In genomic region chr17:82736511-82737185, GRCh38 we compare ENCODE assay signal across 13 cellular contexts. TPM values are rescaled to one million over a fixed set of nuclear protein-coding genes. Genes with fewer than 3 reads are reported as not detected.
A peak's percentile ranks its signal among the peaks of the same experiment; 100 is the strongest.
DNase-seq lines count a peak whose midpoint lies in the region; ATAC-seq, FAIRE-seq and TF ChIP-seq lines count a peak whose summit lies in the region.
"Had no signal": no experiment of that assay in that cellular context is flagged by ENCODE, and none has a peak within 500 bp of the region (broad histone marks: within the 10 kb centered on the region; RNA-seq: fewer than 3 reads in every experiment).

No MANE protein-coding gene starts in this region.

- H2AFZ ChIP-seq in neural cell (ENCODE audit: low read depth, low read length) (no peak overlapping the region), mammary epithelial cell (ENCODE audit: low read depth, low read length) (no peak overlapping the region)

- no TSS peak for BruUV-seq in mammary epithelial cell (replicated peaks; lab: Mats Ljungman, UMichigan)

- H4K20me1 ChIP-seq in neural cell (ENCODE audit: insufficient read depth): no peaks in the 10 kb centered on the region
- H4K20me1 ChIP-seq in mammary epithelial cell (ENCODE audit: insufficient read depth, low read length): no peaks in the 10 kb centered on the region

- intact Hi-C loops in heart left ventricle (cut with DNase I) (no loop called here), left cardiac atrium (cut with DNase I) (no loop called here), vagina (cut with DNase I) (no loop called here), mammary epithelial cell (cut with micrococcal nuclease) (no loop called here)

- TF ChIP-seq POLR2A in heart left ventricle (IDR thresholded peaks at IDR 0.05): no peak
- no peak for TF ChIP-seq POLR2A in vagina (IDR thresholded peaks at IDR 0.05)
- TF ChIP-seq POLR2A in GM12891 (IDR thresholded peaks at IDR 0.05; ENCODE audit: low read depth, low read length): no peak

- H3K9me2 ChIP-seq in neural cell (ENCODE audit: insufficient read depth, low read length): no peaks in the 10 kb centered on the region

- in situ Hi-C loops in mammary epithelial cell (cut with MboI; ENCODE audit: low sequenced_read_pairs in 2 of 2): no loop called here

- DNase-seq in heart left ventricle: peak in 1 of 5 donors; percentile 57
- no peak for DNase-seq in left cardiac atrium
- no peak for DNase-seq in vagina (ENCODE audit: extremely low spot score in 2 of 2)
- no peak for DNase-seq in GM12891 (ENCODE audit: insufficient read length, low spot score)
- DNase-seq in HCEC 1CT: no peak
- no peak for DNase-seq in mammary epithelial cell
- DNase-seq: DMS153, mesendoderm, NCI-H510A had no signal

- H3K27ac ChIP-seq in heart left ventricle (peak overlapping the region in 11 of 12 donors; percentile 80 to 98 (median 94)), duodenal mucosa (ENCODE audit: low read depth, low read length) (no peak overlapping the region), neural cell (ENCODE audit: low read length) (no peak overlapping the region), vagina (peak overlapping the region; percentile 88), mammary epithelial cell (ENCODE audit: insufficient read depth, low read depth, low read length) (no peak overlapping the region)

- peak overlapping the region; percentile 43 to 95 (median 81) for H3K4me3 ChIP-seq in heart left ventricle
- peak overlapping the region; percentile 72 to 73 for H3K4me3 ChIP-seq in duodenal mucosa (ENCODE audit: low read depth in 1 of 2, low read length in 2 of 2)
- peak overlapping the region; percentile 79 for H3K4me3 ChIP-seq in neural cell (ENCODE audit: low read length)
- H3K4me3 ChIP-seq in vagina: no peak overlapping the region
- no peak overlapping the region for H3K4me3 ChIP-seq in mammary epithelial cell (replicated peaks in 1 of 3; ENCODE audit: insufficient read depth in 1 of 3, low read depth in 2 of 3, low read length in 3 of 3)

- CTCF ChIA-PET in mammary epithelial cell (lab: Charles Lee; ENCODE audit: low non-redundant PET): no interaction called here

- H3K27me3 ChIP-seq in heart left ventricle: no peaks in the 10 kb centered on the region
- H3K27me3 ChIP-seq in duodenal mucosa (ENCODE audit: control insufficient read depth in 1 of 2, insufficient read depth in 2 of 2, low read length in 2 of 2): no peaks in the 10 kb centered on the region
- H3K27me3 ChIP-seq in neural cell (ENCODE audit: insufficient read depth, low read depth, low read length): no peaks in the 10 kb centered on the region
- no peaks in the 10 kb centered on the region for H3K27me3 ChIP-seq in vagina
- H3K27me3 ChIP-seq in mammary epithelial cell (ENCODE audit: insufficient read depth, low read length): no peaks in the 10 kb centered on the region
- H3K27me3 ChIP-seq: thyroid gland had no signal

- no peaks in the 10 kb centered on the region for H3K79me2 ChIP-seq in neural cell (replicated peaks; ENCODE audit: insufficient read depth, low read length)
- H3K79me2 ChIP-seq in mammary epithelial cell (ENCODE audit: insufficient read depth, low read length): no peaks in the 10 kb centered on the region

- no peaks in the 10 kb centered on the region for H3F3A ChIP-seq in neural cell (ENCODE audit: insufficient read depth, low read length, poor library complexity, severe bottlenecking)

- peak overlapping the region in 1 of 2 donors; percentile 10 for H3K9ac ChIP-seq in duodenal mucosa (ENCODE audit: low read depth in 1 of 2, low read length in 2 of 2)
- no peak overlapping the region for H3K9ac ChIP-seq in neural cell (ENCODE audit: low read length)
- no peak overlapping the region for H3K9ac ChIP-seq in mammary epithelial cell (ENCODE audit: insufficient read depth, low read length)

- ATAC-seq in heart left ventricle (peak in 1 of 4 donors; percentile 1), left cardiac atrium (no peak)

- FAIRE-seq in GM12891 (lab: Jason Lieb, UNC): no peak

- TF ChIP-seq EP300 in neural cell (conservative IDR thresholded peaks at IDR 0.05; ENCODE audit: poor library complexity, severe bottlenecking): no peak

- H3K36me3 ChIP-seq in heart left ventricle: peaks cover 0 to 31% (median 25%) of the 10 kb centered on the region in 9 donors
- peaks cover 7 to 36% of the 10 kb centered on the region in 2 donors for H3K36me3 ChIP-seq in duodenal mucosa (ENCODE audit: control insufficient read depth in 1 of 2, insufficient read depth in 2 of 2, low read length in 2 of 2)
- H3K36me3 ChIP-seq in neural cell (ENCODE audit: insufficient read depth, low read length): peaks cover 11% of the 10 kb centered on the region
- H3K36me3 ChIP-seq in vagina: peaks cover 0 to 21% of the 10 kb centered on the region in 2 donors
- H3K36me3 ChIP-seq in mammary epithelial cell (ENCODE audit: insufficient read depth, low read length): no peaks in the 10 kb centered on the region

- H3K4me2 ChIP-seq in neural cell (ENCODE audit: low read length) (no peak overlapping the region), mammary epithelial cell (ENCODE audit: insufficient read depth, low read depth, low read length) (no peak overlapping the region)

- TF ChIP-seq CTCF in heart left ventricle (IDR thresholded peaks at IDR 0.05): no peak
- TF ChIP-seq CTCF in neural cell (IDR thresholded peaks at IDR 0.05; ENCODE audit: poor library complexity, severe bottlenecking): no peak
- TF ChIP-seq CTCF in vagina (IDR thresholded peaks at IDR 0.05): no peak
- TF ChIP-seq CTCF in mammary epithelial cell (conservative IDR thresholded peaks at IDR 0.05 in 1 of 2, IDR thresholded peaks at IDR 0.05 in 1 of 2; ENCODE audit: extremely low read depth in 1 of 2, insufficient read depth in 1 of 2, low read depth in 1 of 2, low read length in 2 of 2): no peak

- no peak for TF ChIP-seq RAD21 in neural cell (conservative IDR thresholded peaks at IDR 0.05)

- dilution Hi-C loops in mammary epithelial cell (cut with HindIII; ENCODE audit: low sequenced_read_pairs): no loop called here

- H3K4me1 ChIP-seq in heart left ventricle: peaks cover 0 to 31% (median 9%) of the 10 kb centered on the region in 12 donors
- H3K4me1 ChIP-seq in duodenal mucosa (ENCODE audit: control insufficient read depth in 1 of 2, insufficient read depth in 2 of 2, low read length in 2 of 2): peaks cover 0 to 5% of the 10 kb centered on the region in 2 donors
- peaks cover 30% of the 10 kb centered on the region for H3K4me1 ChIP-seq in vagina
- peaks cover 7% of the 10 kb centered on the region for H3K4me1 ChIP-seq in mammary epithelial cell (ENCODE audit: insufficient read depth, low read length)

- 46 to 72% (median 60%) methylated on average over 14 to 18 of the region's 18 CpGs for WGBS in heart left ventricle, 4 donors
- 89% methylated on average over 12 of the region's 18 CpGs for WGBS in mammary epithelial cell (ENCODE audit: low coverage, missing lambda C conversion rate)

- H3K9me3 ChIP-seq in heart left ventricle: peaks cover 0 to 22% (median 2%) of the 10 kb centered on the region in 12 donors
- H3K9me3 ChIP-seq in duodenal mucosa (ENCODE audit: control insufficient read depth in 1 of 2, low read length in 2 of 2): peaks cover 3 to 13% of the 10 kb centered on the region in 2 donors
- peaks cover 10% of the 10 kb centered on the region for H3K9me3 ChIP-seq in neural cell (ENCODE audit: low read length)
- H3K9me3 ChIP-seq in vagina: no peaks in the 10 kb centered on the region
- peaks cover 20% of the 10 kb centered on the region for H3K9me3 ChIP-seq in mammary epithelial cell (replicated peaks; ENCODE audit: insufficient read depth, low read length)
- H3K9me3 ChIP-seq: thyroid gland had no signal

TF ChIP-seq in neural cell, 6 proteins besides CTCF, POLR2A, EP300 and RAD21 (continues in another document):
- no peak for TF ChIP-seq TAF1 (IDR thresholded peaks at IDR 0.05; ENCODE audit: low read depth)
- TF ChIP-seq POLR2AphosphoS5 (IDR thresholded peaks at IDR 0.05): no peak
- TF ChIP-seq EZH2 (IDR thresholded peaks at IDR 0.05; ENCODE audit: borderline replicate concordance, insufficient read depth, low read length, poor library complexity, severe bottlenecking): no peak
- no peak for TF ChIP-seq SMC3 (conservative IDR thresholded peaks at IDR 0.05; ENCODE audit: poor library complexity)

TF ChIP-seq in GM12891, 5 proteins besides CTCF, POLR2A, EP300 and RAD21 (continues in another document):
- no peak for TF ChIP-seq POLR2AphosphoS5 (IDR thresholded peaks at IDR 0.05; ENCODE audit: low read depth, low read length)
- no peak for TF ChIP-seq SPI1 (IDR thresholded peaks at IDR 0.05; ENCODE audit: low read depth, low read length)
- TF ChIP-seq TAF1 (IDR thresholded peaks at IDR 0.05; ENCODE audit: low read depth, low read length): no peak
- TF ChIP-seq POU2F2 (IDR thresholded peaks at IDR 0.05; ENCODE audit: low read depth, low read length): no peak

RNA-seq across cellular contexts. Expression of gene FN3K, which starts 1.2 kb away (rescaled TPM):
- total RNA-seq in heart left ventricle (100 to 1,000 TPM in 3 of 9 donors, 10 to 100 TPM in 6; 15.5 to 121 (median 69.4) TPM), left cardiac atrium (10 to 100 TPM; 49.9 to 62.9 TPM), vagina (5.9 TPM), mammary epithelial cell (1 to 10 TPM; 2.2 to 4.2 TPM)
- polyA plus RNA-seq in heart left ventricle (100 to 1,000 TPM in 1 of 2 donors, 10 to 100 TPM in 1; 44.7 to 102 TPM), neural cell (6.0 and 8.3 TPM in 2 replicates), mammary epithelial cell (0.14 TPM)
- polyA minus RNA-seq in neural cell (14.6 and 17.6 TPM in 2 replicates), mammary epithelial cell (not detected)
- polyA plus RNA-seq in GM12891 (2012; ENCODE audit: low read depth, missing spikeins): 0.26 TPM
- total RNA-seq: HT1080 had no signal

RNA-seq across cellular contexts. Expression of gene TBCD, which starts 15.2 kb away (rescaled TPM):
- 10 to 100 TPM; 36.9 to 98.4 (median 54.9) TPM for total RNA-seq in heart left ventricle
- polyA plus RNA-seq in heart left ventricle: 10 to 100 TPM; 60.9 to 81.6 TPM
- total RNA-seq in left cardiac atrium: 10 to 100 TPM; 37.0 to 59.8 TPM
- polyA plus RNA-seq in neural cell: 64.8 and 67.2 TPM in 2 replicates
- polyA minus RNA-seq in neural cell: 64.2 and 85.9 TPM in 2 replicates
- total RNA-seq in vagina: 79.3 TPM
- polyA plus RNA-seq in GM12891 (2012; ENCODE audit: low read depth, missing spikeins): 78.5 TPM
- 10 to 100 TPM; 28.7 to 90.9 TPM for total RNA-seq in mammary epithelial cell
- polyA plus RNA-seq in mammary epithelial cell: 69.5 TPM
- 80.5 TPM for polyA minus RNA-seq in mammary epithelial cell

RNA-seq across cellular contexts. Expression of gene FN3KRP, which starts 20.1 kb away (rescaled TPM):
- 10 to 100 TPM in 7 of 9 donors, 1 to 10 TPM in 2; 6.8 to 20.3 (median 15.8) TPM for total RNA-seq in heart left ventricle
- 10 to 100 TPM; 11.5 to 23.1 TPM for polyA plus RNA-seq in heart left ventricle
- total RNA-seq in left cardiac atrium: 10 to 100 TPM; 12.1 to 14.5 TPM
- polyA plus RNA-seq in neural cell: 28.8 and 32.7 TPM in 2 replicates
- polyA minus RNA-seq in neural cell: 22.0 and 24.6 TPM in 2 replicates
- 10.6 TPM for total RNA-seq in vagina
- polyA plus RNA-seq in GM12891 (2012; ENCODE audit: low read depth, missing spikeins): 26.8 TPM
- 10 to 100 TPM; 16.7 to 44.5 TPM for total RNA-seq in mammary epithelial cell
- 27.2 TPM for polyA plus RNA-seq in mammary epithelial cell
- polyA minus RNA-seq in mammary epithelial cell: 52.6 TPM

RNA-seq across cellular contexts. Expression of gene RAB40B, which starts 38.1 kb away (rescaled TPM):
- total RNA-seq in heart left ventricle: 10 to 100 TPM; 15.2 to 37.7 (median 23.7) TPM
- 10 to 100 TPM; 10.9 to 13.3 TPM for polyA plus RNA-seq in heart left ventricle
- total RNA-seq in left cardiac atrium: 10 to 100 TPM; 12.8 to 16.7 TPM
- polyA plus RNA-seq in neural cell: 37.2 and 37.8 TPM in 2 replicates
- 17.7 and 21.4 TPM in 2 replicates for polyA minus RNA-seq in neural cell
- total RNA-seq in vagina: 29.2 TPM
- polyA plus RNA-seq in GM12891 (2012; ENCODE audit: low read depth, missing spikeins): 2.6 TPM
- total RNA-seq in mammary epithelial cell: 10 to 100 TPM; 13.3 to 17.8 TPM
- 16.5 TPM for polyA plus RNA-seq in mammary epithelial cell
- polyA minus RNA-seq in mammary epithelial cell: 10.5 TPM

Comparison
In these comparisons a context has a peak if more than half of its experiments do, and no peak if none do; other contexts are left out.
1. H3K27ac ChIP-seq: peak in heart left ventricle (11 of 12) and vagina (single experiment); none in duodenal mucosa (single experiment), neural cell (single experiment) and mammary epithelial cell (single experiment).
2. H3K4me3 ChIP-seq: peak in heart left ventricle (12 of 12), duodenal mucosa (2 of 2) and neural cell (single experiment); none in vagina (0 of 2) and mammary epithelial cell (0 of 3).